In genomic region chr21:38298833-38299232, GRCh38 we compare ENCODE assay signal across 22 cellular contexts. TPM values are rescaled to one million over a fixed set of nuclear protein-coding genes. Genes with fewer than 3 reads are reported as not detected.
"Had no signal": no experiment of that assay in that cellular context is flagged by ENCODE, and none has a peak within 500 bp of the region (broad histone marks: within the 10 kb centered on the region; RNA-seq: fewer than 3 reads in every experiment).

No MANE protein-coding gene starts in this region.

- H3K9me3 Mint-ChIP-seq: endodermal cell, memory B cell, nephron progenitor cell had no signal

- H3K4me1 Mint-ChIP-seq: memory B cell had no signal

- H2AFZ ChIP-seq: hepatocyte had no signal

- DNase-seq: effector CD4-positive, alpha-beta T cell; endodermal cell; erythroblast; foreskin melanocyte; head of caudate nucleus; kidney; left cardiac atrium; left ventricle myocardium inferior; lower lobe of right lung; midbrain; nephron progenitor cell; posterior cingulate gyrus; small intestine; stimulated activated CD4-positive, alpha-beta T cell treated with anti-CD3 and anti-CD28 coated beads, Interleukin-12 subunit alpha, Interleukin-12 subunit beta, amount 100 ng/mL, for 4 hours; stimulated activated CD4-positive, alpha-beta T cell treated with anti-CD3 and anti-CD28 coated beads, Interleukin-2, amount 100 ng/mL, for 48 hours; stimulated activated naive CD4-positive, alpha-beta T cell treated with Interleukin-2 at 50 U/mL for 16 hours; upper lobe of left lung; uterus had no signal

- H3K4me2 ChIP-seq: hepatocyte had no signal

- FAIRE-seq: endothelial cell of umbilical vein, kidney, small intestine had no signal

- H3K79me2 ChIP-seq: hepatocyte had no signal

- H3K27me3 ChIP-seq: hepatocyte, upper lobe of left lung, uterus had no signal

- H3K27ac ChIP-seq: coronary artery, hepatocyte, left ventricle myocardium inferior, lower lobe of right lung, uterus had no signal

- ATAC-seq: left cardiac atrium, lower lobe of right lung had no signal

- H3K4me3 ChIP-seq: coronary artery, hepatocyte, left ventricle myocardium inferior, lower lobe of right lung, upper lobe of left lung, uterus had no signal

- H3K27ac Mint-ChIP-seq: endodermal cell, memory B cell had no signal

- H3K36me3 Mint-ChIP-seq: memory B cell had no signal

- H3K36me3 ChIP-seq: left ventricle myocardium inferior, uterus had no signal

- H3K4me3 Mint-ChIP-seq: endodermal cell, memory B cell had no signal

- H3K4me1 ChIP-seq: uterus had no signal

- H3K9me3 ChIP-seq: left ventricle myocardium inferior, lower lobe of right lung, upper lobe of left lung, uterus had no signal

RNA-seq across cellular contexts. Expression of gene KCNJ15, which starts 42.0 kb away (rescaled TPM):
- total RNA-seq: endodermal cell had no signal
